In genomic region chr16:27786221-27786848, GRCh38 we compare ENCODE assay signal across 27 cellular contexts.
"Had no signal": no experiment of that assay in that cellular context is flagged by ENCODE, and none has a peak within 500 bp of the region (broad histone marks: within the 10 kb centered on the region; RNA-seq: fewer than 3 reads in every experiment).

No MANE protein-coding gene starts in this region.

- H3K4me1 Mint-ChIP-seq: activated B cell treated with CpG ODN at 0.5 μM for 24 hours; memory B cell; natural killer cell; stimulated activated effector memory CD8-positive, alpha-beta T cell treated with anti-CD3 and anti-CD28 coated beads, Interleukin-12 subunit alpha, Interleukin-12 subunit beta, amount 100 ng/mL, for 72 hours; stimulated activated naive CD8-positive, alpha-beta T cell treated with anti-CD3 and anti-CD28 coated beads, Interleukin-15, amount 100 ng/mL, for 72 hours had no signal

- H3K79me2 ChIP-seq: hepatocyte had no signal

- H3K9me3 Mint-ChIP-seq: activated B cell treated with CpG ODN at 0.5 μM for 24 hours; activated T-cell treated with anti-CD3 and anti-CD28 coated beads, Interleukin-2, amount 50 U/mL, for 72 hours; memory B cell; natural killer cell; stimulated activated effector memory CD8-positive, alpha-beta T cell treated with anti-CD3 and anti-CD28 coated beads, Interleukin-12 subunit alpha, Interleukin-12 subunit beta, amount 100 ng/mL, for 72 hours; stimulated activated naive CD8-positive, alpha-beta T cell treated with anti-CD3 and anti-CD28 coated beads, Interleukin-15, amount 100 ng/mL, for 72 hours; T-helper 2 cell treated with Interferon-gamma antibody and Interleukin-4, amounts not matched to agents 5 μg/mL and 100 μg/mL, for 36 hours; type B pancreatic cell had no signal

- H3K27ac Mint-ChIP-seq: activated B cell treated with CpG ODN at 0.5 μM for 24 hours; activated naive CD8-positive, alpha-beta T cell; activated T-cell treated with anti-CD3 and anti-CD28 coated beads, Interleukin-2, amount 50 U/mL, for 72 hours; memory B cell; natural killer cell; progenitor cell of endocrine pancreas; stimulated activated effector memory CD8-positive, alpha-beta T cell treated with anti-CD3 and anti-CD28 coated beads, Interleukin-12 subunit alpha, Interleukin-12 subunit beta, amount 100 ng/mL, for 72 hours; stimulated activated naive CD8-positive, alpha-beta T cell treated with anti-CD3 and anti-CD28 coated beads, Interleukin-15, amount 100 ng/mL, for 72 hours; T-helper 2 cell treated with Interferon-gamma antibody and Interleukin-4, amounts not matched to agents 5 μg/mL and 100 μg/mL, for 36 hours; type B pancreatic cell had no signal

- H3K27me3 Mint-ChIP-seq: activated B cell treated with CpG ODN at 0.5 μM for 24 hours; activated naive CD8-positive, alpha-beta T cell; progenitor cell of endocrine pancreas; stimulated activated naive CD8-positive, alpha-beta T cell treated with anti-CD3 and anti-CD28 coated beads, Interleukin-15, amount 100 ng/mL, for 72 hours; type B pancreatic cell had no signal

- H3K4me2 ChIP-seq: hepatocyte had no signal

- ATAC-seq: activated T-cell treated with anti-CD3 and anti-CD28 coated beads, Interleukin-2, amount 50 U/mL, for 72 hours; gastrocnemius medialis; left cardiac atrium; natural killer cell; stimulated activated effector memory CD8-positive, alpha-beta T cell treated with anti-CD3 and anti-CD28 coated beads, Interleukin-12 subunit alpha, Interleukin-12 subunit beta, amount 100 ng/mL, for 72 hours; stimulated activated naive CD8-positive, alpha-beta T cell treated with anti-CD3 and anti-CD28 coated beads, Interleukin-15, amount 100 ng/mL, for 72 hours had no signal

- H3K9me3 ChIP-seq: colonic mucosa, gastrocnemius medialis, neutrophil, ovary, sigmoid colon, vagina had no signal

- H3K4me3 ChIP-seq: colonic mucosa, gastrocnemius medialis, hepatocyte, ovary, sigmoid colon, vagina had no signal

- H3K36me3 Mint-ChIP-seq: activated naive CD8-positive, alpha-beta T cell; memory B cell; natural killer cell; stimulated activated effector memory CD8-positive, alpha-beta T cell treated with anti-CD3 and anti-CD28 coated beads, Interleukin-12 subunit alpha, Interleukin-12 subunit beta, amount 100 ng/mL, for 72 hours; type B pancreatic cell had no signal

- H3K36me3 ChIP-seq: colonic mucosa, gastrocnemius medialis, neutrophil, ovary, sigmoid colon, vagina had no signal

- H3K27ac ChIP-seq: colonic mucosa, gastrocnemius medialis, hepatocyte, neutrophil, ovary, sigmoid colon, vagina had no signal

- DNase-seq: activated B cell treated with CpG ODN at 0.5 μM for 24 hours; activated naive CD4-positive, alpha-beta T cell treated with Interleukin-2 at 50 U/mL for 16 hours; activated T-cell treated with anti-CD3 and anti-CD28 coated beads for 4 hours; activated T-cell treated with anti-CD3 and anti-CD28 coated beads, Interleukin-2, amount 50 U/mL, for 72 hours; colonic mucosa; effector CD8-positive, alpha-beta T cell; gastrocnemius medialis; glutamatergic neuron; islet precursor cell; left cardiac atrium; natural killer cell; ovary; sigmoid colon; small intestine; stimulated activated CD4-positive, alpha-beta T cell treated with anti-CD3 and anti-CD28 coated beads, Interleukin-4, amount 100 ng/mL, for 24 hours; stimulated activated naive CD8-positive, alpha-beta T cell treated with anti-CD3 and anti-CD28 coated beads, Interleukin-15, amount 100 ng/mL, for 72 hours; T-helper 1 cell had no signal

- H3K27me3 ChIP-seq: colonic mucosa, gastrocnemius medialis, hepatocyte, neutrophil, ovary, vagina had no signal

- H2AFZ ChIP-seq: hepatocyte had no signal

- FAIRE-seq: endometrium, small intestine had no signal

- H3K4me1 ChIP-seq: colonic mucosa, gastrocnemius medialis, sigmoid colon, vagina had no signal

- H3K4me3 Mint-ChIP-seq: activated B cell treated with CpG ODN at 0.5 μM for 24 hours; activated naive CD8-positive, alpha-beta T cell; activated T-cell treated with anti-CD3 and anti-CD28 coated beads, Interleukin-2, amount 50 U/mL, for 72 hours; memory B cell; natural killer cell; stimulated activated effector memory CD8-positive, alpha-beta T cell treated with anti-CD3 and anti-CD28 coated beads, Interleukin-12 subunit alpha, Interleukin-12 subunit beta, amount 100 ng/mL, for 72 hours; stimulated activated naive CD8-positive, alpha-beta T cell treated with anti-CD3 and anti-CD28 coated beads, Interleukin-15, amount 100 ng/mL, for 72 hours; T-helper 2 cell treated with Interferon-gamma antibody and Interleukin-4, amounts not matched to agents 5 μg/mL and 100 μg/mL, for 36 hours; type B pancreatic cell had no signal
